25 cellular contexts compared by ENCODE assay signal in the genomic region with DNA sequence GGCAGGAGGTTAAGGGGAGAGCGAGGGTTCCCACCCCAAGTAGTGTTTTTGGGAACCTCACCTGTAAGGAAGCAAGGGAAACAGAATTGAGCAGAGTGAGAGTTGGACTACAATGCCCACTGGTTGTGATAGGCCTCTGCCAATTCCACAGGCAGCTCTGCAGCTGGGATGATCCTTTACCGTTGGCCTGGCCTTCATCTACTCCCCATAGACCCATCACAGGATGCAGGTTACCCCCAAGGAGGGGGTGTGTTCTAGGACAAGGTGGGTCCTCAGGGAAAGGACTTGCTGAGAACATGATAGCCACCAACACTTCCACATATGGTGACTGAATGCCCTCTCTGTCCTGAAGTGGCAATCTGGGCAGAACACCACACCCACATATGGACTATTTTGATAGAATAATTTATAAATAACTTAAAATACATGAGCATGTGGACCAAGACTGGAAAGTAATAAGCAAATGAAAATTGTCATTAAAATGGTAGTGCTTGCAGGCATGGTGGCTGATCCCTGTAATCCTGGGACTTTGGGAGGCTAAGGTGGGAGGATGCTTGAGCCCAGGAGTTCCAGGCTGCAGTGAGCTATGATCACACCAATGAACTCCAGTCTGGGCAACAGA. TPM values are rescaled to one million over a fixed set of nuclear protein-coding genes. Genes with fewer than 3 reads are reported as not detected.
DNase-seq lines count a peak whose midpoint lies in the region; ATAC-seq, FAIRE-seq and TF ChIP-seq lines count a peak whose summit lies in the region.
"Had no signal": no experiment of that assay in that cellular context is flagged by ENCODE, and none has a peak within 500 bp of the region (broad histone marks: within the 10 kb centered on the region; RNA-seq: fewer than 3 reads in every experiment).

No MANE protein-coding gene starts in this region.

- peak overlapping the region; percentile 53 for H3K27ac Mint-ChIP-seq in activated CD8-positive, alpha-beta T cell treated with anti-CD3 and anti-CD28 coated beads for 36 hours
- H3K27ac Mint-ChIP-seq in activated CD8-positive, alpha-beta T cell treated with anti-CD3 and anti-CD28 coated beads, Interleukin-2, amount 10 ng/mL, durations not matched to agents 7 days and 5 days = no peak overlapping the region
- peak overlapping the region; percentile 98 for H3K27ac Mint-ChIP-seq in HFFc6
- peak overlapping the region; percentile 75 to 100 for H3K27ac Mint-ChIP-seq in natural killer cell treated with Interleukin-12 subunit alpha and Interleukin-12 subunit beta and Interleukin-15 and Interleukin-18, amount 100 ng/mL, for 72 hours
- no peak overlapping the region for H3K27ac Mint-ChIP-seq in activated CD4-positive, alpha-beta T cell treated with anti-CD3 and anti-CD28 coated beads, Interleukin-2, amount 10 ng/mL, durations not matched to agents 7 days and 5 days
- H3K27ac Mint-ChIP-seq: brain, mesothelial cell of epicardium had no signal

- H3K4me3 Mint-ChIP-seq in activated CD8-positive, alpha-beta T cell treated with anti-CD3 and anti-CD28 coated beads for 36 hours = no peak overlapping the region
- no peak overlapping the region for H3K4me3 Mint-ChIP-seq in activated CD8-positive, alpha-beta T cell treated with anti-CD3 and anti-CD28 coated beads, Interleukin-2, amount 10 ng/mL, durations not matched to agents 7 days and 5 days
- no peak overlapping the region for H3K4me3 Mint-ChIP-seq in HFFc6
- no peak overlapping the region for H3K4me3 Mint-ChIP-seq in natural killer cell treated with Interleukin-12 subunit alpha and Interleukin-12 subunit beta and Interleukin-15 and Interleukin-18, amount 100 ng/mL, for 72 hours
- H3K4me3 Mint-ChIP-seq in activated CD4-positive, alpha-beta T cell treated with anti-CD3 and anti-CD28 coated beads, Interleukin-2, amount 10 ng/mL, durations not matched to agents 7 days and 5 days = no peak overlapping the region
- H3K4me3 Mint-ChIP-seq: mesothelial cell of epicardium; naive thymus-derived CD8-positive, alpha-beta T cell had no signal

- H3K9me3 Mint-ChIP-seq in activated CD8-positive, alpha-beta T cell treated with anti-CD3 and anti-CD28 coated beads for 36 hours = no peaks in the 10 kb centered on the region
- H3K9me3 Mint-ChIP-seq in activated CD8-positive, alpha-beta T cell treated with anti-CD3 and anti-CD28 coated beads, Interleukin-2, amount 10 ng/mL, durations not matched to agents 7 days and 5 days (ENCODE audit: insufficient read depth) = no peaks in the 10 kb centered on the region
- no peaks in the 10 kb centered on the region for H3K9me3 Mint-ChIP-seq in HFFc6
- H3K9me3 Mint-ChIP-seq in natural killer cell treated with Interleukin-12 subunit alpha and Interleukin-12 subunit beta and Interleukin-15 and Interleukin-18, amount 100 ng/mL, for 72 hours = no peaks in the 10 kb centered on the region
- no peaks in the 10 kb centered on the region for H3K9me3 Mint-ChIP-seq in activated CD4-positive, alpha-beta T cell treated with anti-CD3 and anti-CD28 coated beads, Interleukin-2, amount 10 ng/mL, durations not matched to agents 7 days and 5 days
- H3K9me3 Mint-ChIP-seq: mesothelial cell of epicardium; naive thymus-derived CD8-positive, alpha-beta T cell had no signal

- intact Hi-C loops in activated CD8-positive, alpha-beta T cell treated with anti-CD3 and anti-CD28 coated beads for 36 hours (cut with micrococcal nuclease) = loop anchor here (5.0 kb wide), 1 partner anchor 286 kb away; no protein-coding TSS in a partner anchor

- no peak for FAIRE-seq in HTR-8/SVneo (lab: Jason Lieb, UNC)
- FAIRE-seq: H54 had no signal

- no peaks in the 10 kb centered on the region for H3K27me3 Mint-ChIP-seq in activated CD8-positive, alpha-beta T cell treated with anti-CD3 and anti-CD28 coated beads for 36 hours
- no peaks in the 10 kb centered on the region for H3K27me3 Mint-ChIP-seq in activated CD8-positive, alpha-beta T cell treated with anti-CD3 and anti-CD28 coated beads, Interleukin-2, amount 10 ng/mL, durations not matched to agents 7 days and 5 days (ENCODE audit: low read depth)
- H3K27me3 Mint-ChIP-seq in HFFc6 (ENCODE audit: insufficient read depth) = peaks cover 10% of the 10 kb centered on the region; the same call in 1 of the 2 replicates
- no peaks in the 10 kb centered on the region for H3K27me3 Mint-ChIP-seq in natural killer cell treated with Interleukin-12 subunit alpha and Interleukin-12 subunit beta and Interleukin-15 and Interleukin-18, amount 100 ng/mL, for 72 hours
- no peaks in the 10 kb centered on the region for H3K27me3 Mint-ChIP-seq in activated CD4-positive, alpha-beta T cell treated with anti-CD3 and anti-CD28 coated beads, Interleukin-2, amount 10 ng/mL, durations not matched to agents 7 days and 5 days

- H3K36me3 Mint-ChIP-seq in activated CD8-positive, alpha-beta T cell treated with anti-CD3 and anti-CD28 coated beads for 36 hours (ENCODE audit: low read depth) = peaks cover 24% of the 10 kb centered on the region
- peaks cover 11% of the 10 kb centered on the region for H3K36me3 Mint-ChIP-seq in activated CD8-positive, alpha-beta T cell treated with anti-CD3 and anti-CD28 coated beads, Interleukin-2, amount 10 ng/mL, durations not matched to agents 7 days and 5 days (ENCODE audit: low read depth)
- H3K36me3 Mint-ChIP-seq in HFFc6 (ENCODE audit: low read depth) = peaks cover 24% of the 10 kb centered on the region
- no peaks in the 10 kb centered on the region for H3K36me3 Mint-ChIP-seq in natural killer cell treated with Interleukin-12 subunit alpha and Interleukin-12 subunit beta and Interleukin-15 and Interleukin-18, amount 100 ng/mL, for 72 hours
- peaks cover 2% of the 10 kb centered on the region for H3K36me3 Mint-ChIP-seq in activated CD4-positive, alpha-beta T cell treated with anti-CD3 and anti-CD28 coated beads, Interleukin-2, amount 10 ng/mL, durations not matched to agents 7 days and 5 days (ENCODE audit: low read depth)
- H3K36me3 Mint-ChIP-seq: mesothelial cell of epicardium; naive thymus-derived CD8-positive, alpha-beta T cell had no signal

- CTCF ChIA-PET in activated CD8-positive, alpha-beta T cell treated with anti-CD3 and anti-CD28 coated beads for 36 hours (lab: Charles Lee) = no interaction called here
- CTCF ChIA-PET in activated CD8-positive, alpha-beta T cell treated with anti-CD3 and anti-CD28 coated beads, Interleukin-2, amount 10 ng/mL, durations not matched to agents 7 days and 5 days (lab: Charles Lee) = interaction anchor here (1.0 kb wide), 1 partner anchor 89 kb away, joined by 3 read pairs; no protein-coding TSS in a partner anchor
- CTCF ChIA-PET in activated CD4-positive, alpha-beta T cell treated with anti-CD3 and anti-CD28 coated beads, Interleukin-2, amount 10 ng/mL, durations not matched to agents 7 days and 5 days (lab: Charles Lee) = interaction anchor here (1.2 to 1.3 kb wide), 2 partner anchors 14 to 545 kb away, joined by 3 to 4 read pairs; no protein-coding TSS in a partner anchor

- no peak for TF ChIP-seq CTCF in activated CD8-positive, alpha-beta T cell treated with anti-CD3 and anti-CD28 coated beads for 36 hours (IDR thresholded peaks at IDR 0.05)
- no peak for TF ChIP-seq CTCF in HFFc6 (IDR thresholded peaks at IDR 0.05)
- no peak for TF ChIP-seq CTCF in astrocyte of the spinal cord (IDR thresholded peaks at IDR 0.05; ENCODE audit: low read depth, low read length)

- H3K4me3 ChIP-seq in astrocyte of the spinal cord (ENCODE audit: low read depth, low read length) = no peak overlapping the region
- H3K4me3 ChIP-seq: left ventricle myocardium inferior, suprapubic skin had no signal

- H3K4me1 Mint-ChIP-seq in activated CD8-positive, alpha-beta T cell treated with anti-CD3 and anti-CD28 coated beads for 36 hours (ENCODE audit: low read depth) = peaks cover 66% of the 10 kb centered on the region
- peaks cover 48% of the 10 kb centered on the region for H3K4me1 Mint-ChIP-seq in activated CD8-positive, alpha-beta T cell treated with anti-CD3 and anti-CD28 coated beads, Interleukin-2, amount 10 ng/mL, durations not matched to agents 7 days and 5 days (ENCODE audit: low read depth)
- H3K4me1 Mint-ChIP-seq in HFFc6 (ENCODE audit: low read depth) = peaks cover 82% of the 10 kb centered on the region
- peaks cover 52 to 65% of the 10 kb centered on the region in 2 donors for H3K4me1 Mint-ChIP-seq in natural killer cell treated with Interleukin-12 subunit alpha and Interleukin-12 subunit beta and Interleukin-15 and Interleukin-18, amount 100 ng/mL, for 72 hours (ENCODE audit: low read depth in 2 of 2)
- H3K4me1 Mint-ChIP-seq in activated CD4-positive, alpha-beta T cell treated with anti-CD3 and anti-CD28 coated beads, Interleukin-2, amount 10 ng/mL, durations not matched to agents 7 days and 5 days = peaks cover 35% of the 10 kb centered on the region

- POLR2A ChIA-PET in activated CD8-positive, alpha-beta T cell treated with anti-CD3 and anti-CD28 coated beads for 36 hours (lab: Charles Lee) = interaction anchor here (1.1 to 3.7 kb wide), 3 partner anchors 8 to 104 kb away, joined by 4 to 75 read pairs (median 4); partner anchors contain the start of gene PHLDA1
- POLR2A ChIA-PET in activated CD8-positive, alpha-beta T cell treated with anti-CD3 and anti-CD28 coated beads, Interleukin-2, amount 10 ng/mL, durations not matched to agents 7 days and 5 days (lab: Charles Lee) = interaction anchor here (4.1 kb wide), 1 partner anchor 7 kb away, joined by 114 read pairs; the partner anchor contains the start of gene PHLDA1
- POLR2A ChIA-PET in activated CD4-positive, alpha-beta T cell treated with anti-CD3 and anti-CD28 coated beads, Interleukin-2, amount 10 ng/mL, durations not matched to agents 7 days and 5 days (lab: Charles Lee) = no interaction called here

- no peak for DNase-seq in activated CD8-positive, alpha-beta T cell treated with anti-CD3 and anti-CD28 coated beads for 36 hours
- no peak for DNase-seq in activated CD8-positive, alpha-beta T cell treated with anti-CD3 and anti-CD28 coated beads, Interleukin-2, amount 10 ng/mL, durations not matched to agents 7 days and 5 days
- DNase-seq in HFFc6 (no peak), astrocyte of the spinal cord (ENCODE audit: low read depth, low spot score) (peak; percentile 64), DMS 273 (lab: John Stamatoyannopoulos, UW; ENCODE audit: unreplicated experiment) (no peak), HTR-8/SVneo (ENCODE audit: insufficient read length, low spot score) (no peak)
- DNase-seq in natural killer cell treated with Interleukin-12 subunit alpha and Interleukin-12 subunit beta and Interleukin-15 and Interleukin-18, amount 100 ng/mL, for 72 hours (ENCODE audit: low spot score) = no peak
- DNase-seq in activated CD4-positive, alpha-beta T cell treated with anti-CD3 and anti-CD28 coated beads, Interleukin-2, amount 10 ng/mL, durations not matched to agents 7 days and 5 days = no peak
- DNase-seq: ACHN; activated CD4-positive, alpha-beta T cell treated with anti-CD3 and anti-CD28 coated beads for 1 hour; activated effector memory CD4-positive, alpha-beta T cell treated with Interleukin-2 at 50 U/mL for 16 hours; Caco-2; DND-41; effector CD4-positive, alpha-beta T cell; foreskin melanocyte; left ventricle myocardium inferior; naive thymus-derived CD8-positive, alpha-beta T cell; NCI-H1105 treated with DMSO at 0.1 percent for 48 hours; NCI-H2029; NCI-H226; SHP77 treated with DMSO at 0.1 percent for 48 hours had no signal

- in situ Hi-C loops in astrocyte of the spinal cord (cut with HindIII; ENCODE audit: low sequenced_read_pairs) = no loop called here

- no peak for ATAC-seq in activated CD8-positive, alpha-beta T cell treated with anti-CD3 and anti-CD28 coated beads for 36 hours
- ATAC-seq in activated CD8-positive, alpha-beta T cell treated with anti-CD3 and anti-CD28 coated beads, Interleukin-2, amount 10 ng/mL, durations not matched to agents 7 days and 5 days = no peak
- no peak for ATAC-seq in natural killer cell treated with Interleukin-12 subunit alpha and Interleukin-12 subunit beta and Interleukin-15 and Interleukin-18, amount 100 ng/mL, for 72 hours
- ATAC-seq: naive thymus-derived CD8-positive, alpha-beta T cell had no signal

RNA-seq across cellular contexts. Expression of gene PHLDA1, which starts 8.4 kb away (rescaled TPM):
- 10 to 100 TPM; 33.9 to 35.0 TPM for total RNA-seq in activated CD8-positive, alpha-beta T cell treated with anti-CD3 and anti-CD28 coated beads for 36 hours
- 1 to 10 TPM; 5.6 to 6.1 TPM for total RNA-seq in activated CD8-positive, alpha-beta T cell treated with anti-CD3 and anti-CD28 coated beads, Interleukin-2, amount 10 ng/mL, durations not matched to agents 7 days and 5 days
- 10 to 100 TPM; 49.2 to 81.5 (median 76.2) TPM for total RNA-seq in HFFc6 (2021; fragmentation: NEBNext Ultra II Directional; extraction: Animal tissue kit (Norgen Biotek cat#: 25700))
- 100 to 1,000 TPM in 1 of 2 donors, 10 to 100 TPM in 1; 62.0 to 153 TPM for total RNA-seq in natural killer cell treated with Interleukin-12 subunit alpha and Interleukin-12 subunit beta and Interleukin-15 and Interleukin-18, amount 100 ng/mL, for 72 hours
- 1 to 10 TPM; 3.8 to 3.9 TPM for total RNA-seq in activated CD4-positive, alpha-beta T cell treated with anti-CD3 and anti-CD28 coated beads, Interleukin-2, amount 10 ng/mL, durations not matched to agents 7 days and 5 days

Comparison
In these comparisons a context has a peak if more than half of its experiments do, and no peak if none do; other contexts are left out.
1. H3K27ac Mint-ChIP-seq: peak in activated CD8-positive, alpha-beta T cell treated with anti-CD3 and anti-CD28 coated beads for 36 hours (single experiment), HFFc6 (single experiment) and natural killer cell treated with Interleukin-12 subunit alpha and Interleukin-12 subunit beta and Interleukin-15 and Interleukin-18, amount 100 ng/mL, for 72 hours (2 of 2); none in activated CD8-positive, alpha-beta T cell treated with anti-CD3 and anti-CD28 coated beads, Interleukin-2, amount 10 ng/mL, durations not matched to agents 7 days and 5 days (single experiment) and activated CD4-positive, alpha-beta T cell treated with anti-CD3 and anti-CD28 coated beads, Interleukin-2, amount 10 ng/mL, durations not matched to agents 7 days and 5 days (single experiment).
2. RNA of gene PHLDA1, which starts 8.4 kb away (total RNA-seq): 62.0 to 153 TPM in natural killer cell treated with Interleukin-12 subunit alpha and Interleukin-12 subunit beta and Interleukin-15 and Interleukin-18, amount 100 ng/mL, for 72 hours, 49.2 to 81.5 TPM in HFFc6 and 33.9 to 35.0 TPM in activated CD8-positive, alpha-beta T cell treated with anti-CD3 and anti-CD28 coated beads for 36 hours; 5.6 to 6.1 TPM in activated CD8-positive, alpha-beta T cell treated with anti-CD3 and anti-CD28 coated beads, Interleukin-2, amount 10 ng/mL, durations not matched to agents 7 days and 5 days and 3.8 to 3.9 TPM in activated CD4-positive, alpha-beta T cell treated with anti-CD3 and anti-CD28 coated beads, Interleukin-2, amount 10 ng/mL, durations not matched to agents 7 days and 5 days; every median in the first group is over 4 times any median in the second.